8 cellular contexts compared by ENCODE assay signal in genomic region chrX:12771445-12772069, GRCh38. TPM values are rescaled to one million over a fixed set of nuclear protein-coding genes. Genes with fewer than 3 reads are reported as not detected.
DNase-seq lines count a peak whose midpoint lies in the region; ATAC-seq and TF ChIP-seq lines count a peak whose summit lies in the region.

No MANE protein-coding gene starts in this region.

- no peak overlapping the region for H3K4me3 Mint-ChIP-seq in activated CD4-positive, alpha-beta T cell treated with anti-CD3 and anti-CD28 coated beads for 36 hours
- peak overlapping the region in 1 of 2 donors; percentile 59 for H3K4me3 Mint-ChIP-seq in stimulated activated naive CD8-positive, alpha-beta T cell treated with anti-CD3 and anti-CD28 coated beads, Interleukin-15, amount 100 ng/mL, for 72 hours

- H3K4me1 Mint-ChIP-seq in activated CD4-positive, alpha-beta T cell treated with anti-CD3 and anti-CD28 coated beads for 36 hours = peaks cover 8% of the 10 kb centered on the region
- peaks cover 6% of the 10 kb centered on the region for H3K4me1 Mint-ChIP-seq in stimulated activated naive CD8-positive, alpha-beta T cell treated with anti-CD3 and anti-CD28 coated beads, Interleukin-15, amount 100 ng/mL, for 72 hours

- H3K27ac ChIP-seq in DOHH2 (ENCODE audit: low read depth, low read length) = no peak overlapping the region

- peaks cover 4% of the 10 kb centered on the region for H3K4me1 ChIP-seq in DOHH2 (ENCODE audit: control insufficient read depth, low read length)
- H3K4me1 ChIP-seq in mucosa of descending colon (ENCODE audit: low read depth) = no peaks in the 10 kb centered on the region

- H3K27me3 ChIP-seq in DOHH2 (ENCODE audit: control insufficient read depth, low read length) = peaks cover 15% of the 10 kb centered on the region

- CTCF ChIA-PET in activated CD4-positive, alpha-beta T cell treated with anti-CD3 and anti-CD28 coated beads for 36 hours (lab: Charles Lee) = interaction anchor here (0.6 to 3.1 kb wide), 20 partner anchors 9 to 781 kb away, joined by 3 to 23 read pairs (median 4); no protein-coding TSS in a partner anchor

- peaks cover 5% of the 10 kb centered on the region for H3K27me3 Mint-ChIP-seq in activated CD4-positive, alpha-beta T cell treated with anti-CD3 and anti-CD28 coated beads for 36 hours
- peaks cover 16% of the 10 kb centered on the region for H3K27me3 Mint-ChIP-seq in stimulated activated naive CD8-positive, alpha-beta T cell treated with anti-CD3 and anti-CD28 coated beads, Interleukin-15, amount 100 ng/mL, for 72 hours

- POLR2A ChIA-PET in activated CD4-positive, alpha-beta T cell treated with anti-CD3 and anti-CD28 coated beads for 36 hours (lab: Charles Lee) = no interaction called here

- H3K4me3 ChIP-seq in DOHH2 (ENCODE audit: low read length) (no peak overlapping the region), mucosa of descending colon (no peak overlapping the region)

- no peaks in the 10 kb centered on the region for H3K9me3 Mint-ChIP-seq in activated CD4-positive, alpha-beta T cell treated with anti-CD3 and anti-CD28 coated beads for 36 hours (ENCODE audit: low read depth)
- no peaks in the 10 kb centered on the region for H3K9me3 Mint-ChIP-seq in stimulated activated naive CD8-positive, alpha-beta T cell treated with anti-CD3 and anti-CD28 coated beads, Interleukin-15, amount 100 ng/mL, for 72 hours

- no peaks in the 10 kb centered on the region for H3K79me2 ChIP-seq in DOHH2 (ENCODE audit: control insufficient read depth, low read length)

- DNase-seq in HT-29 (ENCODE audit: low spot score) = peak; percentile 7
- peak; percentile 85 for DNase-seq in activated CD4-positive, alpha-beta T cell treated with anti-CD3 and anti-CD28 coated beads for 36 hours
- peak; percentile 70 for DNase-seq in dermis blood vessel endothelial cell
- DNase-seq in mucosa of descending colon = peak; percentile 64 to 77 (median 66)
- peak; percentile 62 to 74 for DNase-seq in stimulated activated naive CD8-positive, alpha-beta T cell treated with anti-CD3 and anti-CD28 coated beads, Interleukin-15, amount 100 ng/mL, for 72 hours
- DNase-seq in COLO829 (ENCODE audit: low spot score) = no peak

- H3K27ac Mint-ChIP-seq in activated CD4-positive, alpha-beta T cell treated with anti-CD3 and anti-CD28 coated beads for 36 hours = no peak overlapping the region
- H3K27ac Mint-ChIP-seq in stimulated activated naive CD8-positive, alpha-beta T cell treated with anti-CD3 and anti-CD28 coated beads, Interleukin-15, amount 100 ng/mL, for 72 hours = no peak overlapping the region

- no peaks in the 10 kb centered on the region for H3F3A ChIP-seq in DOHH2 (ENCODE audit: control insufficient read depth, insufficient read depth)

- H4K20me1 ChIP-seq in DOHH2 (ENCODE audit: control insufficient read depth, insufficient read depth, low read depth, low read length) = no peaks in the 10 kb centered on the region

- H3K9me3 ChIP-seq in DOHH2 (ENCODE audit: control insufficient read depth, insufficient read depth, low read length) = no peaks in the 10 kb centered on the region
- H3K9me3 ChIP-seq in mucosa of descending colon = no peaks in the 10 kb centered on the region

- ATAC-seq in GM21447 (IDR thresholded peaks at IDR 0.05; ENCODE audit: unreplicated experiment) (peak; percentile 99), mucosa of descending colon (peak; percentile 98)
- peak; percentile 100 for ATAC-seq in activated CD4-positive, alpha-beta T cell treated with anti-CD3 and anti-CD28 coated beads for 36 hours
- ATAC-seq in stimulated activated naive CD8-positive, alpha-beta T cell treated with anti-CD3 and anti-CD28 coated beads, Interleukin-15, amount 100 ng/mL, for 72 hours = peak; percentile 100

- peak; percentile 88 for TF ChIP-seq CTCF in DOHH2 (IDR thresholded peaks at IDR 0.05; ENCODE audit: low read depth, low read length, poor library complexity, severe bottlenecking)
- TF ChIP-seq CTCF in mucosa of descending colon (IDR thresholded peaks at IDR 0.05) = peak; percentile 30

- intact Hi-C loops in activated CD4-positive, alpha-beta T cell treated with anti-CD3 and anti-CD28 coated beads for 36 hours (cut with DNase I, micrococcal nuclease) = loop anchor here in 1 of 2 experiments (2.0 to 5.0 kb wide), 5 partner anchors 69 to 1239 kb away; no protein-coding TSS in a partner anchor
- intact Hi-C loops in mucosa of descending colon (cut with DNase I, micrococcal nuclease) = no loop called here

- no peaks in the 10 kb centered on the region for H3K36me3 ChIP-seq in DOHH2 (ENCODE audit: control insufficient read depth, low read length)
- H3K36me3 ChIP-seq in mucosa of descending colon (ENCODE audit: low read depth) = no peaks in the 10 kb centered on the region

- H3K36me3 Mint-ChIP-seq in activated CD4-positive, alpha-beta T cell treated with anti-CD3 and anti-CD28 coated beads for 36 hours (ENCODE audit: low read depth) = no peaks in the 10 kb centered on the region

- H3K9me2 ChIP-seq in DOHH2 (replicated peaks; ENCODE audit: control insufficient read depth, low read length) = no peaks in the 10 kb centered on the region

- peak overlapping the region; percentile 42 for H3K4me2 ChIP-seq in DOHH2 (ENCODE audit: low read length)

RNA-seq across cellular contexts. Expression of gene PRPS2, which starts 19.7 kb away (rescaled TPM):
- total RNA-seq in HT-29 (2014; rRNA removed; shearing (Covaris generic)) = 12.4 and 21.0 TPM in 2 replicates
- total RNA-seq in activated CD4-positive, alpha-beta T cell treated with anti-CD3 and anti-CD28 coated beads for 36 hours = 100 to 1,000 TPM; 110 to 116 TPM
- total RNA-seq in dermis blood vessel endothelial cell (21.3 and 27.7 TPM in 2 replicates), mucosa of descending colon (10 to 100 TPM; 37.0 to 68.5 (median 56.4) TPM)
